20 cellular contexts compared by ENCODE assay signal in the genomic region with DNA sequence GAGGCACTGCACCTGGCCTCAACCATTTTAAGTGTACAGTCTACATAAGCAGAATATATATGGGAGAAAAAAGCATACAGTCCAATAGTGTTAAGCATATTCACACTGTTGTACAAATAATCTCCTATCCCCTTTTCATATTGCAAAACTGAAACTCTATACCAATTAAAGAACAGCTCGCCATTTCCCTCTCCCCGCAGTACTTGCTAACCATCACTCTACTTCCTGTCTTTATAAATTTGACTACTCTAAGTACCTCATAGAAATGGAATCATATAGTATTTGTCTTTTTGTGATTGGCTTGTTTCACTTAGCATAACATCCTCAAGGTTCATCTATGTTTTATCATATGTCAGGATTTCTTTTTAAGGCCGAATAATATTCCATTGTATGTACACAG. TPM values are rescaled to one million over a fixed set of nuclear protein-coding genes. Genes with fewer than 3 reads are reported as not detected.
DNase-seq lines count a peak whose midpoint lies in the region; ATAC-seq and TF ChIP-seq lines count a peak whose summit lies in the region.
"Had no signal": no experiment of that assay in that cellular context is flagged by ENCODE, and none has a peak within 500 bp of the region (broad histone marks: within the 10 kb centered on the region; RNA-seq: fewer than 3 reads in every experiment).

No MANE protein-coding gene starts in this region.

- H3K27ac ChIP-seq in OCI-LY3 (ENCODE audit: low read length) = no peak overlapping the region
- H3K27ac ChIP-seq: neural progenitor cell, prostate gland, tibial nerve had no signal

- H3K9me3 ChIP-seq in OCI-LY3 (ENCODE audit: insufficient read depth, low read length) = no peaks in the 10 kb centered on the region
- H3K9me3 ChIP-seq: prostate gland, tibial nerve had no signal

- H3K36me3 Mint-ChIP-seq in activated naive CD4-positive, alpha-beta T cell treated with anti-CD3 and anti-CD28 coated beads, Interleukin-2, amount 10 ng/mL, durations not matched to agents 7 days and 5 days = peaks cover 4% of the 10 kb centered on the region
- H3K36me3 Mint-ChIP-seq in activated naive CD4-positive, alpha-beta T cell treated with anti-CD3 and anti-CD28 coated beads for 36 hours (ENCODE audit: low read depth) = no peaks in the 10 kb centered on the region
- H3K36me3 Mint-ChIP-seq in activated naive CD8-positive, alpha-beta T cell treated with anti-CD3 and anti-CD28 coated beads, Interleukin-2, amount 50 U/mL, for 24 hours (ENCODE audit: low read depth) = no peaks in the 10 kb centered on the region
- H3K36me3 Mint-ChIP-seq: neural progenitor cell had no signal

- peak overlapping the region; percentile 27 for H2AFZ ChIP-seq in OCI-LY3 (ENCODE audit: low read depth, low read length)

- peak overlapping the region; percentile 15 for H3K27ac Mint-ChIP-seq in activated naive CD4-positive, alpha-beta T cell treated with anti-CD3 and anti-CD28 coated beads, Interleukin-2, amount 10 ng/mL, durations not matched to agents 7 days and 5 days
- no peak overlapping the region for H3K27ac Mint-ChIP-seq in activated naive CD4-positive, alpha-beta T cell treated with anti-CD3 and anti-CD28 coated beads for 36 hours
- peak overlapping the region; percentile 54 for H3K27ac Mint-ChIP-seq in activated naive CD8-positive, alpha-beta T cell treated with anti-CD3 and anti-CD28 coated beads, Interleukin-2, amount 50 U/mL, for 24 hours
- peak overlapping the region; percentile 53 to 93 for H3K27ac Mint-ChIP-seq in stimulated activated naive CD8-positive, alpha-beta T cell treated with anti-CD3 and anti-CD28 coated beads, Interleukin-15, amount 100 ng/mL, for 72 hours
- H3K27ac Mint-ChIP-seq: neural progenitor cell had no signal

- no peaks in the 10 kb centered on the region for H4K20me1 ChIP-seq in OCI-LY3 (ENCODE audit: insufficient read depth, low read length)

- ATAC-seq in activated naive CD8-positive, alpha-beta T cell treated with anti-CD3 and anti-CD28 coated beads, Interleukin-2, amount 50 U/mL, for 24 hours = peak; percentile 36
- ATAC-seq in stimulated activated naive CD8-positive, alpha-beta T cell treated with anti-CD3 and anti-CD28 coated beads, Interleukin-15, amount 100 ng/mL, for 72 hours = peak; percentile 73
- ATAC-seq: left lobe of liver, Right ventricle myocardium inferior had no signal

- H3K4me1 ChIP-seq in OCI-LY3 (ENCODE audit: low read length) = peaks cover 13% of the 10 kb centered on the region
- H3K4me1 ChIP-seq: neural progenitor cell, prostate gland had no signal

- peaks cover 7% of the 10 kb centered on the region for H3K27me3 Mint-ChIP-seq in activated naive CD4-positive, alpha-beta T cell treated with anti-CD3 and anti-CD28 coated beads, Interleukin-2, amount 10 ng/mL, durations not matched to agents 7 days and 5 days
- H3K27me3 Mint-ChIP-seq in activated naive CD4-positive, alpha-beta T cell treated with anti-CD3 and anti-CD28 coated beads for 36 hours (ENCODE audit: low read depth) = no peaks in the 10 kb centered on the region
- H3K27me3 Mint-ChIP-seq in activated naive CD8-positive, alpha-beta T cell treated with anti-CD3 and anti-CD28 coated beads, Interleukin-2, amount 50 U/mL, for 24 hours = no peaks in the 10 kb centered on the region
- H3K27me3 Mint-ChIP-seq in stimulated activated naive CD8-positive, alpha-beta T cell treated with anti-CD3 and anti-CD28 coated beads, Interleukin-15, amount 100 ng/mL, for 72 hours = no peaks in the 10 kb centered on the region

- peak overlapping the region; percentile 33 for H3K4me2 ChIP-seq in OCI-LY3 (ENCODE audit: low read length)
- H3K4me2 ChIP-seq: neural progenitor cell had no signal

- DNase-seq in activated naive CD4-positive, alpha-beta T cell treated with anti-CD3 and anti-CD28 coated beads, Interleukin-2, amount 10 ng/mL, durations not matched to agents 7 days and 5 days = no peak
- DNase-seq in activated naive CD4-positive, alpha-beta T cell treated with anti-CD3 and anti-CD28 coated beads for 36 hours = no peak
- no peak for DNase-seq in activated naive CD8-positive, alpha-beta T cell treated with anti-CD3 and anti-CD28 coated beads, Interleukin-2, amount 50 U/mL, for 24 hours
- DNase-seq in stimulated activated naive CD8-positive, alpha-beta T cell treated with anti-CD3 and anti-CD28 coated beads, Interleukin-15, amount 100 ng/mL, for 72 hours = no peak
- DNase-seq in stimulated activated naive CD4-positive, alpha-beta T cell treated with Interleukin-2 at 50 U/mL for 16 hours (lab: John Stamatoyannopoulos, UW) = no peak
- DNase-seq in lower leg skin (ENCODE audit: low spot score in 2 of 2) = no peak
- no peak for DNase-seq in 8988T
- DNase-seq: activated CD4-positive, alpha-beta T cell treated with anti-CD3 and anti-CD28 coated beads for 48 hours; activated T-cell treated with anti-CD3 and anti-CD28 coated beads, Interleukin-2, amount 50 U/mL, for 48 hours; cortex of kidney; DMS79 treated with DMSO at 0.1 percent for 48 hours; KG1; NCI-H2081; stimulated activated naive CD4-positive, alpha-beta T cell had no signal

- peaks cover 3% of the 10 kb centered on the region for H3K9me3 Mint-ChIP-seq in activated naive CD4-positive, alpha-beta T cell treated with anti-CD3 and anti-CD28 coated beads, Interleukin-2, amount 10 ng/mL, durations not matched to agents 7 days and 5 days
- H3K9me3 Mint-ChIP-seq in activated naive CD4-positive, alpha-beta T cell treated with anti-CD3 and anti-CD28 coated beads for 36 hours = no peaks in the 10 kb centered on the region
- H3K9me3 Mint-ChIP-seq in activated naive CD8-positive, alpha-beta T cell treated with anti-CD3 and anti-CD28 coated beads, Interleukin-2, amount 50 U/mL, for 24 hours = no peaks in the 10 kb centered on the region
- H3K9me3 Mint-ChIP-seq in stimulated activated naive CD8-positive, alpha-beta T cell treated with anti-CD3 and anti-CD28 coated beads, Interleukin-15, amount 100 ng/mL, for 72 hours = no peaks in the 10 kb centered on the region

- intact Hi-C loops in activated naive CD4-positive, alpha-beta T cell treated with anti-CD3 and anti-CD28 coated beads for 36 hours (cut with micrococcal nuclease) = loop anchor here (10.0 kb wide), 3 partner anchors 360 to 890 kb away; a partner anchor contains a TSS
- intact Hi-C loops in lower leg skin (cut with DNase I; ENCODE audit: low total_unique reads) = loop anchor here (5.0 kb wide), 2 partner anchors 93 to 268 kb away; no protein-coding TSS in a partner anchor

- no peaks in the 10 kb centered on the region for H3K27me3 ChIP-seq in OCI-LY3 (ENCODE audit: low read depth, low read length)
- H3K27me3 ChIP-seq: neural progenitor cell, tibial nerve had no signal

- TF ChIP-seq CTCF in OCI-LY3 (IDR thresholded peaks at IDR 0.05; ENCODE audit: low read depth, low read length) (no peak), lower leg skin (IDR thresholded peaks at IDR 0.05) (no peak)

- H3K4me3 ChIP-seq in OCI-LY3 (ENCODE audit: low read length) (no peak overlapping the region; the same call in 1 of the 2 replicates), lower leg skin (ENCODE audit: low read depth, poor library complexity, severe bottlenecking) (no peak overlapping the region)
- H3K4me3 ChIP-seq: neural progenitor cell, prostate gland, tibial nerve had no signal

- H3K79me2 ChIP-seq in OCI-LY3 (ENCODE audit: low read length) = no peaks in the 10 kb centered on the region

- H3K4me3 Mint-ChIP-seq in activated naive CD4-positive, alpha-beta T cell treated with anti-CD3 and anti-CD28 coated beads, Interleukin-2, amount 10 ng/mL, durations not matched to agents 7 days and 5 days = no peak overlapping the region
- H3K4me3 Mint-ChIP-seq in activated naive CD4-positive, alpha-beta T cell treated with anti-CD3 and anti-CD28 coated beads for 36 hours = no peak overlapping the region
- H3K4me3 Mint-ChIP-seq in activated naive CD8-positive, alpha-beta T cell treated with anti-CD3 and anti-CD28 coated beads, Interleukin-2, amount 50 U/mL, for 24 hours = peak overlapping the region; percentile 9
- peak overlapping the region; percentile 43 to 45 for H3K4me3 Mint-ChIP-seq in stimulated activated naive CD8-positive, alpha-beta T cell treated with anti-CD3 and anti-CD28 coated beads, Interleukin-15, amount 100 ng/mL, for 72 hours
- H3K4me3 Mint-ChIP-seq: neural progenitor cell had no signal

- H3K9ac ChIP-seq in OCI-LY3 (ENCODE audit: low read length) = no peak overlapping the region
- H3K9ac ChIP-seq: neural progenitor cell had no signal

- CTCF ChIA-PET in activated naive CD4-positive, alpha-beta T cell treated with anti-CD3 and anti-CD28 coated beads, Interleukin-2, amount 10 ng/mL, durations not matched to agents 7 days and 5 days (lab: Charles Lee) = interaction anchor here (0.6 to 10.5 kb wide), 18 partner anchors 16 to 465 kb away, joined by 3 to 232 read pairs (median 4); a partner anchor contains a TSS
- CTCF ChIA-PET in activated naive CD4-positive, alpha-beta T cell treated with anti-CD3 and anti-CD28 coated beads for 36 hours (lab: Charles Lee) = interaction anchor here (0.6 to 7.4 kb wide), 10 partner anchors 11 to 288 kb away, joined by 3 to 204 read pairs (median 3); a partner anchor contains a TSS

- H3K4me1 Mint-ChIP-seq in activated naive CD4-positive, alpha-beta T cell treated with anti-CD3 and anti-CD28 coated beads, Interleukin-2, amount 10 ng/mL, durations not matched to agents 7 days and 5 days = peaks cover 33% of the 10 kb centered on the region
- peaks cover 17% of the 10 kb centered on the region for H3K4me1 Mint-ChIP-seq in activated naive CD4-positive, alpha-beta T cell treated with anti-CD3 and anti-CD28 coated beads for 36 hours (ENCODE audit: low read depth)
- peaks cover 18% of the 10 kb centered on the region for H3K4me1 Mint-ChIP-seq in activated naive CD8-positive, alpha-beta T cell treated with anti-CD3 and anti-CD28 coated beads, Interleukin-2, amount 50 U/mL, for 24 hours
- H3K4me1 Mint-ChIP-seq in stimulated activated naive CD8-positive, alpha-beta T cell treated with anti-CD3 and anti-CD28 coated beads, Interleukin-15, amount 100 ng/mL, for 72 hours = peaks cover 37% of the 10 kb centered on the region
- H3K4me1 Mint-ChIP-seq: neural progenitor cell had no signal

- WGBS in lower leg skin, 2 donors = 87 to 95% methylated on average over 3 of the region's 3 CpGs

- TF ChIP-seq POLR2A in lower leg skin (IDR thresholded peaks at IDR 0.05) = no peak

- H3K36me3 ChIP-seq in OCI-LY3 (replicated peaks; ENCODE audit: low read depth, low read length) = no peaks in the 10 kb centered on the region
- H3K36me3 ChIP-seq: neural progenitor cell, prostate gland, tibial nerve had no signal

RNA-seq across cellular contexts. Expression of a gene that starts 21.6 kb away (rescaled TPM):
- 10 to 100 TPM; 39.3 to 39.8 TPM for total RNA-seq in activated naive CD4-positive, alpha-beta T cell treated with anti-CD3 and anti-CD28 coated beads for 36 hours
- 10 to 100 TPM; 53.7 to 70.1 (median 64.8) TPM for total RNA-seq in lower leg skin

Comparison
In these comparisons a context has a peak if more than half of its experiments do, and no peak if none do; other contexts are left out.
1. H3K4me3 Mint-ChIP-seq: peak in activated naive CD8-positive, alpha-beta T cell treated with anti-CD3 and anti-CD28 coated beads, Interleukin-2, amount 50 U/mL, for 24 hours (single experiment) and stimulated activated naive CD8-positive, alpha-beta T cell treated with anti-CD3 and anti-CD28 coated beads, Interleukin-15, amount 100 ng/mL, for 72 hours (2 of 2); none in activated naive CD4-positive, alpha-beta T cell treated with anti-CD3 and anti-CD28 coated beads, Interleukin-2, amount 10 ng/mL, durations not matched to agents 7 days and 5 days (single experiment) and activated naive CD4-positive, alpha-beta T cell treated with anti-CD3 and anti-CD28 coated beads for 36 hours (single experiment).